In genomic region chrX:114344756-114345155, GRCh38 we compare ENCODE assay signal across 8 cellular contexts.
DNase-seq lines count a peak whose midpoint lies in the region; ATAC-seq and TF ChIP-seq lines count a peak whose summit lies in the region.

No MANE protein-coding gene starts in this region.

- H3K36me3 ChIP-seq in RWPE2 (ENCODE audit: low read depth) = no peaks in the 10 kb centered on the region
- no peaks in the 10 kb centered on the region for H3K36me3 ChIP-seq in gastrocnemius medialis
- no peaks in the 10 kb centered on the region for H3K36me3 ChIP-seq in esophagus squamous epithelium

- H3K27ac ChIP-seq in RWPE2 (ENCODE audit: poor library complexity, severe bottlenecking) = no peak overlapping the region
- no peak overlapping the region for H3K27ac ChIP-seq in gastrocnemius medialis
- H3K27ac ChIP-seq in esophagus squamous epithelium = no peak overlapping the region

- TF ChIP-seq POLR2A in gastrocnemius medialis (IDR thresholded peaks at IDR 0.05) = no peak
- TF ChIP-seq POLR2A in esophagus squamous epithelium (IDR thresholded peaks at IDR 0.05) = no peak

- no peaks in the 10 kb centered on the region for H3K4me1 ChIP-seq in RWPE2 (ENCODE audit: insufficient read depth, poor library complexity, severe bottlenecking)
- no peaks in the 10 kb centered on the region for H3K4me1 ChIP-seq in gastrocnemius medialis
- no peaks in the 10 kb centered on the region for H3K4me1 ChIP-seq in esophagus squamous epithelium

- ATAC-seq in GM19455 (IDR thresholded peaks at IDR 0.05; ENCODE audit: unreplicated experiment) (peak; percentile 71), HG03520 (IDR thresholded peaks at IDR 0.05; ENCODE audit: unreplicated experiment) (peak; percentile 78), RWPE2 (ENCODE audit: low read depth) (peak; percentile 60; the same call in 2 of the 3 replicates), gastrocnemius medialis (no peak)

- DNase-seq in EH (ENCODE audit: low read depth) = peak; percentile 1
- no peak for DNase-seq in RWPE2 (ENCODE audit: low spot score)
- peak; percentile 6 for DNase-seq in hepatic stellate cell (ENCODE audit: low spot score)
- no peak for DNase-seq in central memory CD4-positive, alpha-beta T cell
- DNase-seq in gastrocnemius medialis = no peak
- DNase-seq in esophagus squamous epithelium (lab: John Stamatoyannopoulos, UW) = no peak

- 18 to 33% methylated on average over 2 of the region's 2 CpGs for WGBS in esophagus squamous epithelium, 2 donors

- H3K4me3 ChIP-seq in RWPE2 (ENCODE audit: severe bottlenecking) (no peak overlapping the region), gastrocnemius medialis (no peak overlapping the region), esophagus squamous epithelium (no peak overlapping the region)

- in situ Hi-C loops in gastrocnemius medialis (cut with MboI; ENCODE audit: low sequenced_read_pairs in 4 of 4) = no loop called here

- H3K9me3 ChIP-seq in RWPE2 (ENCODE audit: severe bottlenecking) (no peaks in the 10 kb centered on the region), gastrocnemius medialis (no peaks in the 10 kb centered on the region), esophagus squamous epithelium (no peaks in the 10 kb centered on the region)

- H3K27me3 ChIP-seq in RWPE2 (ENCODE audit: insufficient read depth, poor library complexity, severe bottlenecking) = no peaks in the 10 kb centered on the region
- H3K27me3 ChIP-seq in gastrocnemius medialis = peaks cover 0 to 12% (median 0%) of the 10 kb centered on the region in 3 donors
- no peaks in the 10 kb centered on the region for H3K27me3 ChIP-seq in esophagus squamous epithelium

- intact Hi-C loops in gastrocnemius medialis (cut with DNase I; ENCODE audit: low total_unique reads) (no loop called here), esophagus squamous epithelium (cut with DNase I) (no loop called here)

- TF ChIP-seq CTCF in RWPE2 (IDR thresholded peaks at IDR 0.05; ENCODE audit: poor library complexity, severe bottlenecking) (peak; percentile 53), gastrocnemius medialis (IDR thresholded peaks at IDR 0.05 in 4 of 5, conservative IDR thresholded peaks at IDR 0.05 in 1 of 5) (peak in 2 of 5 experiments; percentile 5 to 10), esophagus squamous epithelium (IDR thresholded peaks at IDR 0.05) (peak in 3 of 6 experiments; percentile 40 to 57 (median 42))

Comparison
In these comparisons a context has a peak if more than half of its experiments do, and no peak if none do; other contexts are left out.
1. DNase-seq: peak in EH (single experiment) and hepatic stellate cell (single experiment); none in RWPE2 (single experiment), central memory CD4-positive, alpha-beta T cell (single experiment), gastrocnemius medialis (0 of 2) and esophagus squamous epithelium (single experiment).
2. ATAC-seq: peak in GM19455 (single experiment), HG03520 (single experiment) and RWPE2 (single experiment); none in gastrocnemius medialis (0 of 2).